30 cellular contexts compared by ENCODE assay signal in genomic region chr6:16535564-16535963, GRCh38.
"Had no signal": no experiment of that assay in that cellular context is flagged by ENCODE, and none has a peak within 500 bp of the region (broad histone marks: within the 10 kb centered on the region; RNA-seq: fewer than 3 reads in every experiment).

No MANE protein-coding gene starts in this region.

- H3K4me3 Mint-ChIP-seq: activated CD4-positive, alpha-beta memory T cell treated with anti-CD3 and anti-CD28 coated beads for 36 hours; activated CD4-positive, alpha-beta T cell treated with anti-CD3 and anti-CD28 coated beads for 36 hours; activated CD4-positive, alpha-beta T cell treated with anti-CD3 and anti-CD28 coated beads, Interleukin-2, amount 10 ng/mL, durations not matched to agents 24 days and 14 days; activated CD8-positive, alpha-beta memory T cell treated with anti-CD3 and anti-CD28 coated beads, Interleukin-2, amount 10 ng/mL, durations not matched to agents 7 days and 5 days; activated CD8-positive, alpha-beta T cell treated with anti-CD3 and anti-CD28 coated beads, Interleukin-2, amount 10 ng/mL, durations not matched to agents 7 days and 5 days; activated naive CD4-positive, alpha-beta T cell treated with anti-CD3 and anti-CD28 coated beads for 36 hours; activated naive CD8-positive, alpha-beta T cell treated with anti-CD3 and anti-CD28 coated beads, Interleukin-2, amount 10 ng/mL, durations not matched to agents 7 days and 5 days; activated T-helper 1 cell treated with anti-CD3 and anti-CD28 coated beads, Interleukin-12 subunit alpha, Interleukin-12 subunit beta, Interleukin-2, Interleukin-4 antibody, amounts not matched to agents 30 ng/mL and 10 ng/mL and 1 ng/mL, durations not matched to agents 14 hours and 24 hours and 36 hours; brain had no signal

- H3K27ac Mint-ChIP-seq: activated CD4-positive, alpha-beta memory T cell treated with anti-CD3 and anti-CD28 coated beads for 36 hours; activated CD4-positive, alpha-beta T cell treated with anti-CD3 and anti-CD28 coated beads for 36 hours; activated CD8-positive, alpha-beta memory T cell treated with anti-CD3 and anti-CD28 coated beads, Interleukin-2, amount 10 ng/mL, durations not matched to agents 7 days and 5 days; activated CD8-positive, alpha-beta T cell treated with anti-CD3 and anti-CD28 coated beads, Interleukin-2, amount 10 ng/mL, durations not matched to agents 7 days and 5 days; activated naive CD4-positive, alpha-beta T cell treated with anti-CD3 and anti-CD28 coated beads for 36 hours; activated naive CD4-positive, alpha-beta T cell treated with anti-CD3 and anti-CD28 coated beads, Interleukin-2, amount 50 U/mL, for 72 hours; activated naive CD8-positive, alpha-beta T cell treated with anti-CD3 and anti-CD28 coated beads, Interleukin-2, amount 10 ng/mL, durations not matched to agents 7 days and 5 days; brain had no signal

- H3K27ac ChIP-seq: ascending aorta, breast epithelium, cardiac muscle cell, colonic mucosa, epithelial cell of prostate, foreskin keratinocyte, gastrocnemius medialis had no signal

- H3K9me3 Mint-ChIP-seq: activated CD4-positive, alpha-beta memory T cell treated with anti-CD3 and anti-CD28 coated beads for 36 hours; activated naive CD4-positive, alpha-beta T cell treated with anti-CD3 and anti-CD28 coated beads for 36 hours; activated naive CD8-positive, alpha-beta T cell treated with anti-CD3 and anti-CD28 coated beads, Interleukin-2, amount 10 ng/mL, durations not matched to agents 7 days and 5 days; activated T-helper 1 cell treated with anti-CD3 and anti-CD28 coated beads, Interleukin-12 subunit alpha, Interleukin-12 subunit beta, Interleukin-2, Interleukin-4 antibody, amounts not matched to agents 30 ng/mL and 10 ng/mL and 1 ng/mL, durations not matched to agents 14 hours and 24 hours and 36 hours had no signal

- DNase-seq: activated CD4-positive, alpha-beta memory T cell treated with anti-CD3 and anti-CD28 coated beads for 36 hours; activated CD4-positive, alpha-beta T cell treated with anti-CD3 and anti-CD28 coated beads for 36 hours; activated CD4-positive, alpha-beta T cell treated with anti-CD3 and anti-CD28 coated beads, Interleukin-2, amount 10 ng/mL, durations not matched to agents 24 days and 14 days; activated CD4-positive, CD25-positive, alpha-beta regulatory T cell; activated CD4-positive, CD25-positive, alpha-beta regulatory T cell treated with anti-CD3 and anti-CD28 coated beads, Interleukin-2, amount 50 U/mL, for 72 hours; activated CD8-positive, alpha-beta memory T cell treated with anti-CD3 and anti-CD28 coated beads, Interleukin-2, amount 10 ng/mL, durations not matched to agents 7 days and 5 days; activated CD8-positive, alpha-beta memory T cell treated with anti-CD3 and anti-CD28 coated beads, Interleukin-2, amount 50 U/mL, for 4 hours; activated CD8-positive, alpha-beta T cell treated with anti-CD3 and anti-CD28 coated beads, Interleukin-2, amount 10 ng/mL, durations not matched to agents 7 days and 5 days; activated effector memory CD4-positive, alpha-beta T cell treated with anti-CD3 and anti-CD28 coated beads, Interleukin-2, amount 50 U/mL, for 16 hours; activated naive CD4-positive, alpha-beta T cell treated with anti-CD3 and anti-CD28 coated beads for 36 hours; activated naive CD8-positive, alpha-beta T cell treated with anti-CD3 and anti-CD28 coated beads, Interleukin-2, amount 10 ng/mL, durations not matched to agents 7 days and 5 days; activated T-cell treated with anti-CD3 and anti-CD28 coated beads, Interleukin-2, amount 50 U/mL, for 1 hour; activated T-cell treated with anti-CD3 and anti-CD28 coated beads, Interleukin-2, amount 50 U/mL, for 48 hours; central memory CD4-positive, alpha-beta T cell; cerebellar nuclear complex; colonic mucosa; effector CD8-positive, alpha-beta T cell; foreskin keratinocyte; gastrocnemius medialis; glutamatergic neuron; T-helper 2 cell had no signal

- ATAC-seq: activated CD4-positive, alpha-beta T cell treated with anti-CD3 and anti-CD28 coated beads for 36 hours; activated CD8-positive, alpha-beta memory T cell treated with anti-CD3 and anti-CD28 coated beads, Interleukin-2, amount 10 ng/mL, durations not matched to agents 7 days and 5 days; activated CD8-positive, alpha-beta T cell treated with anti-CD3 and anti-CD28 coated beads, Interleukin-2, amount 10 ng/mL, durations not matched to agents 7 days and 5 days; activated naive CD4-positive, alpha-beta T cell treated with anti-CD3 and anti-CD28 coated beads, Interleukin-2, amount 50 U/mL, for 72 hours; foreskin keratinocyte; gastrocnemius medialis had no signal

- H3K9me3 ChIP-seq: ascending aorta, breast epithelium, colonic mucosa, gastrocnemius medialis had no signal

- H3K27me3 Mint-ChIP-seq: activated CD4-positive, alpha-beta memory T cell treated with anti-CD3 and anti-CD28 coated beads for 36 hours; activated CD4-positive, alpha-beta T cell treated with anti-CD3 and anti-CD28 coated beads for 36 hours; activated CD4-positive, alpha-beta T cell treated with anti-CD3 and anti-CD28 coated beads, Interleukin-2, amount 10 ng/mL, durations not matched to agents 24 days and 14 days; activated CD8-positive, alpha-beta memory T cell treated with anti-CD3 and anti-CD28 coated beads, Interleukin-2, amount 10 ng/mL, durations not matched to agents 7 days and 5 days; activated naive CD8-positive, alpha-beta T cell treated with anti-CD3 and anti-CD28 coated beads, Interleukin-2, amount 10 ng/mL, durations not matched to agents 7 days and 5 days; brain had no signal

- H3K36me3 ChIP-seq: ascending aorta, breast epithelium, cardiac muscle cell, colonic mucosa, gastrocnemius medialis had no signal

- FAIRE-seq: endometrium, endothelial cell of umbilical vein had no signal

- H3K4me1 ChIP-seq: ascending aorta, breast epithelium, colonic mucosa, foreskin keratinocyte had no signal

- H3K27me3 ChIP-seq: ascending aorta, breast epithelium, cardiac muscle cell, colonic mucosa, foreskin keratinocyte, gastrocnemius medialis had no signal

- H3K4me3 ChIP-seq: ascending aorta, breast epithelium, cardiac muscle cell, colonic mucosa, gastrocnemius medialis had no signal
